ENCODE assay signal across 23 cellular contexts in the genomic region with DNA sequence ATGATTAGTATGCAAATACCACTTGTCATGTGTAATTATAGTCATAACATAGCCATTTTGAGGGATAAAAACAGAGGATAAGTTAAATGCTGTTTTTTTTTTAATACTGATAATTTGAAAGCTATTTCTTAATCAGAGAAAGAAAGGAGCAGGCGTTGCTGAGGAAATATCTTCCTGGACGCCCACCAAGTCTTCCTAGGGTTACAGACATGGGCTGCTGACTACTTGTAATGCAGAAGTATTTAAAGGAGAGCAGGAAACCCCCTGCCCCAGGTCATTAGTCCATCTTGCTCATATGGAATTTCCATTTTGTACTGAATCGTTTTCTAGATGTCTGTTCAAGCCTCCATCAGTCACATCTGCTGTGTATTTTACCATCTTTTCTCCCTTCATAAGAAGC.
"Had no signal": no experiment of that assay in that cellular context is flagged by ENCODE, and none has a peak within 500 bp of the region (broad histone marks: within the 10 kb centered on the region; RNA-seq: fewer than 3 reads in every experiment).

No MANE protein-coding gene starts in this region.

- H3K4me3 ChIP-seq: gastroesophageal sphincter, left lung, lower lobe of right lung, prostate gland, right atrium auricular region, sigmoid colon, stomach, thyroid gland had no signal

- H3K27me3 ChIP-seq: foreskin keratinocyte, gastroesophageal sphincter, left lung, right atrium auricular region, sigmoid colon, stomach, thyroid gland had no signal

- FAIRE-seq: kidney had no signal

- H3K4me1 ChIP-seq: left lung, lower lobe of right lung, prostate gland, sigmoid colon, thyroid gland had no signal

- ATAC-seq: esophagus mucosa; foreskin keratinocyte; gastroesophageal sphincter; left lung; lower lobe of right lung; naive thymus-derived CD8-positive, alpha-beta T cell; stimulated activated effector memory CD8-positive, alpha-beta T cell treated with anti-CD3 and anti-CD28 coated beads, Interleukin-12 subunit alpha, Interleukin-12 subunit beta, amount 100 ng/mL, for 72 hours had no signal

- DNase-seq: effector CD8-positive, alpha-beta T cell; endodermal cell; foreskin keratinocyte; hypothalamus; immature natural killer cell; kidney; left lung; lower lobe of right lung; naive thymus-derived CD8-positive, alpha-beta T cell; nephron progenitor cell; nucleus accumbens; sigmoid colon; stimulated activated CD4-positive, alpha-beta T cell treated with anti-CD3 and anti-CD28 coated beads, Interleukin-2, amount 100 ng/mL, for 24 hours; stimulated activated CD4-positive, alpha-beta T cell treated with anti-CD3 and anti-CD28 coated beads, Interleukin-4, amount 100 ng/mL, for 24 hours; stimulated activated naive CD4-positive, alpha-beta T cell treated with Interleukin-2 at 50 U/mL for 16 hours; stomach; thyroid gland had no signal

- H3K9me3 ChIP-seq: prostate gland, right atrium auricular region, sigmoid colon, thyroid gland had no signal

- H3K27ac ChIP-seq: epithelial cell of prostate, foreskin keratinocyte, gastroesophageal sphincter, left lung, lower lobe of right lung, prostate gland, right atrium auricular region, sigmoid colon, thyroid gland had no signal

- H3K36me3 ChIP-seq: gastroesophageal sphincter, left lung, lower lobe of right lung, prostate gland, right atrium auricular region, sigmoid colon, stomach, thyroid gland had no signal
